ENCODE assay signal across 32 cellular contexts in genomic region chr1:18057643-18058042, GRCh38. TPM values are rescaled to one million over a fixed set of nuclear protein-coding genes. Genes with fewer than 3 reads are reported as not detected.
"Had no signal": no experiment of that assay in that cellular context is flagged by ENCODE, and none has a peak within 500 bp of the region (broad histone marks: within the 10 kb centered on the region; RNA-seq: fewer than 3 reads in every experiment).

No MANE protein-coding gene starts in this region.

- ATAC-seq: activated CD4-positive, CD25-positive, alpha-beta regulatory T cell treated with anti-CD3 and anti-CD28 coated beads, Interleukin-2, amount 50 U/mL, for 24 hours; activated CD8-positive, alpha-beta T cell treated with anti-CD3 and anti-CD28 coated beads for 36 hours; activated T-cell treated with anti-CD3 and anti-CD28 coated beads, Interleukin-2, amount 50 U/mL, for 4 hours; activated T-helper 17 cell treated with anti-CD3 and anti-CD28 coated beads, Interleukin-2, amount 50 U/mL, for 72 hours; esophagus mucosa; foreskin keratinocyte; gastroesophageal sphincter had no signal

- H3K36me3 ChIP-seq: brain microvascular endothelial cell, gastroesophageal sphincter, WERI-Rb-1 had no signal

- H3K4me3 ChIP-seq: dorsolateral prefrontal cortex, gastroesophageal sphincter had no signal

- H3K4me1 ChIP-seq: foreskin keratinocyte, gastroesophageal sphincter had no signal

- H3K27ac Mint-ChIP-seq: activated B cell treated with CpG ODN at 0.5 μM for 24 hours; activated CD8-positive, alpha-beta T cell treated with anti-CD3 and anti-CD28 coated beads for 36 hours; activated naive CD8-positive, alpha-beta T cell; activated T-helper 17 cell treated with anti-CD3 and anti-CD28 coated beads, Interleukin-2, amount 50 U/mL, for 72 hours; dendritic cell treated with granulocyte-macrophage colony-stimulating factor and Interleukin-4, amounts not matched to agents 40 ng/mL and 50 ng/mL, for 4 days; endodermal cell had no signal

- H3K27ac ChIP-seq: brain microvascular endothelial cell, foreskin keratinocyte, gastroesophageal sphincter, WERI-Rb-1 had no signal

- H3K9me3 Mint-ChIP-seq: activated B cell treated with CpG ODN at 0.5 μM for 24 hours; activated CD8-positive, alpha-beta T cell treated with anti-CD3 and anti-CD28 coated beads for 36 hours; activated T-cell treated with anti-CD3 and anti-CD28 coated beads, Interleukin-2, amount 50 U/mL, for 4 hours; activated T-helper 17 cell treated with anti-CD3 and anti-CD28 coated beads, Interleukin-2, amount 50 U/mL, for 72 hours; endodermal cell had no signal

- H3K27me3 ChIP-seq: brain microvascular endothelial cell, foreskin keratinocyte had no signal

- H3K36me3 Mint-ChIP-seq: activated naive CD8-positive, alpha-beta T cell had no signal

- H3K4me3 Mint-ChIP-seq: activated B cell treated with CpG ODN at 0.5 μM for 24 hours; activated CD8-positive, alpha-beta T cell treated with anti-CD3 and anti-CD28 coated beads for 36 hours; activated naive CD8-positive, alpha-beta T cell; activated T-cell treated with anti-CD3 and anti-CD28 coated beads, Interleukin-2, amount 50 U/mL, for 4 hours; activated T-helper 17 cell treated with anti-CD3 and anti-CD28 coated beads, Interleukin-2, amount 50 U/mL, for 72 hours; dendritic cell treated with granulocyte-macrophage colony-stimulating factor and Interleukin-4, amounts not matched to agents 40 ng/mL and 50 ng/mL, for 4 days; endodermal cell had no signal

- H3K4me1 Mint-ChIP-seq: activated B cell treated with CpG ODN at 0.5 μM for 24 hours; activated T-helper 17 cell treated with anti-CD3 and anti-CD28 coated beads, Interleukin-2, amount 50 U/mL, for 72 hours had no signal

- DNase-seq: activated B cell treated with CpG ODN at 0.5 μM for 24 hours; activated CD4-positive, alpha-beta T cell treated with anti-CD3 and anti-CD28 coated beads for 48 hours; activated CD4-positive, alpha-beta T cell treated with anti-CD3 and anti-CD28 coated beads, Interleukin-2, amount 50 U/mL, for 1 hour; activated CD4-positive, alpha-beta T cell treated with anti-CD3 and anti-CD28 coated beads, Interleukin-2, amount 50 U/mL, for 48 hours; activated CD8-positive, alpha-beta memory T cell treated with anti-CD3 and anti-CD28 coated beads for 24 hours; activated CD8-positive, alpha-beta T cell treated with anti-CD3 and anti-CD28 coated beads for 36 hours; activated effector memory CD4-positive, alpha-beta T cell treated with Interleukin-2 at 50 U/mL for 16 hours; activated gamma-delta T cell treated with Interleukin-2 at 50 U/mL for 16 hours; activated naive CD4-positive, alpha-beta T cell treated with anti-CD3 and anti-CD28 coated beads, Interleukin-2, amount 50 U/mL, for 16 hours; activated naive CD4-positive, alpha-beta T cell treated with Interleukin-2 at 50 U/mL for 16 hours; activated T-cell treated with anti-CD3 and anti-CD28 coated beads, Interleukin-2, amount 50 U/mL, for 4 hours; amniotic stem cell; anterior cingulate cortex; brain microvascular endothelial cell; caudate nucleus; dorsolateral prefrontal cortex; effector memory CD4-positive, alpha-beta T cell; endodermal cell; foreskin keratinocyte; T-helper 2 cell; WERI-Rb-1 had no signal

RNA-seq across cellular contexts. Expression of gene IGSF21, which starts 50.0 kb away (rescaled TPM):
- total RNA-seq: activated B cell treated with CpG ODN at 0.5 μM for 24 hours; activated CD8-positive, alpha-beta T cell treated with anti-CD3 and anti-CD28 coated beads for 36 hours; activated T-cell treated with anti-CD3 and anti-CD28 coated beads, Interleukin-2, amount 50 U/mL, for 4 hours; activated T-helper 17 cell treated with anti-CD3 and anti-CD28 coated beads, Interleukin-2, amount 50 U/mL, for 72 hours; astrocyte; chondrocyte; epithelial cell of proximal tubule; esophagus mucosa; foreskin keratinocyte; glomerular endothelial cell; T-helper 1 cell treated with Interleukin-12 subunit alpha and Interleukin-12 subunit beta and Interleukin-4 antibody, amounts not matched to agents 30 ng/mL and 1 ng/mL, for 36 hours had no signal
- polyA plus RNA-seq: foreskin keratinocyte had no signal
